7 cellular contexts compared by ENCODE assay signal in the genomic region with DNA sequence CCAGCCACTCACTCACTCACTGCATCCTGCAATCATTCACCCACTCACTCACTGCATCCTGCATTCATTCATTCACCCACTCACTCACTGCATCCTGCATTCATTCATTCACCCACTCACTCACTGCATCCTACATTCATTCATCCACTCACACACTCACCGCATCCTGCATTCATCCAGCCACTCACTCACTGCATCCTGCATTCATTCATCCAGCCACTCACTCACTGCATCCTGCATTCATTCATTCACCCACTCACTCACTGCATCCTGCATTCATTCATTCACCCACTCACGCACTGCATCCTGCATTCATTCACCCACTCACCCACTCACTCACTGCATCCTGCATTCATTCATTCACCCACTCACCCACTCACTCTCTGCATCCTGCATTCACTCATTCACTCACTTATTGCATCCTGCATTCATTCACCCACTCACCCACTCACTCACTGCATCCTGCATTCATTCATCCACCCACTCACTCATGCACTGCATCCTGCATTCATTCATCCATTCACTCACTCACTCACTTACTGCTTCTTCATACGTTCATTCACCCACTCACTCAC. TPM values are rescaled to one million over a fixed set of nuclear protein-coding genes. Genes with fewer than 3 reads are reported as not detected.
DNase-seq lines count a peak whose midpoint lies in the region; ATAC-seq and TF ChIP-seq lines count a peak whose summit lies in the region.
"Not testable (repeated sequence)": the region's sequence is repeated elsewhere in the genome, so short reads cannot be mapped to it uniquely, and the experiment has no call there.

No MANE protein-coding gene starts in this region.

- CTCF ChIA-PET in CD4-positive, alpha-beta T cell (lab: Charles Lee); HEK293 (lab: Yijun Ruan, JAX); OCI-LY7 (lab: Charles Lee; ENCODE audit: unreplicated experiment): not testable (repeated sequence)

- H3K36me3 Mint-ChIP-seq in CD4-positive, alpha-beta T cell (ENCODE audit: low read depth) = not testable (repeated sequence)

- H2AFZ ChIP-seq in OCI-LY7 (ENCODE audit: low read length) = peak overlapping the region; percentile 24; the same call in 1 of the 2 replicates

- not testable (repeated sequence) for H3K27ac Mint-ChIP-seq in CD4-positive, alpha-beta T cell

- intact Hi-C loops in CD4-positive, alpha-beta T cell (cut with DNase I, micrococcal nuclease) = loop anchor here (1.0 to 5.0 kb wide), 4 partner anchors 39 to 207 kb away; partner anchors contain the start of genes EIF3B (in 2 of the 2) and CHST12 (in 1 of the 2)
- intact Hi-C loops in OCI-LY7 (cut with micrococcal nuclease; ENCODE audit: unreplicated experiment) = loop anchor here (5.0 kb wide), 1 partner anchor 87 kb away; the partner anchor contains the start of gene CHST12
- intact Hi-C loops in colonic mucosa (cut with DNase I); left ventricle myocardium inferior (cut with micrococcal nuclease): not testable (repeated sequence)
- intact Hi-C loops in sigmoid colon (cut with DNase I) = loop anchor here (5.0 kb wide), 1 partner anchor 73 kb away; the partner anchor contains the start of genes MRM2 and NUDT1

- not testable (repeated sequence) for H4K20me1 ChIP-seq in OCI-LY7 (ENCODE audit: insufficient read depth, low read length)

- H3K27me3 ChIP-seq in CD4-positive, alpha-beta T cell (ENCODE audit: control insufficient read depth, insufficient read depth, low read length); colonic mucosa; left ventricle myocardium inferior (ENCODE audit: low read depth); mucosa of rectum (ENCODE audit: control insufficient read depth in 2 of 2, insufficient read depth in 2 of 2, low read length in 2 of 2); sigmoid colon: not testable (repeated sequence)

- H3K4me3 ChIP-seq in HEK293 (ENCODE audit: low read depth, low read length) (peak overlapping the region; percentile 23), OCI-LY7 (ENCODE audit: low read depth, low read length, poor library complexity, severe bottlenecking) (peak overlapping the region; percentile 97), colonic mucosa (peak overlapping the region; percentile 98), left ventricle myocardium inferior (peak overlapping the region; percentile 94), mucosa of rectum (ENCODE audit: low read length in 2 of 2) (peak overlapping the region; percentile 63 to 77), sigmoid colon (peak overlapping the region in 3 of 4 donors; percentile 82 to 97 (median 96))

- not testable (repeated sequence) for H3K4me1 ChIP-seq in HEK293 (ENCODE audit: control insufficient read depth, insufficient read depth, low read length); colonic mucosa; mucosa of rectum (ENCODE audit: control insufficient read depth in 2 of 2, insufficient read depth in 2 of 2, low read length in 2 of 2)
- H3K4me1 ChIP-seq in OCI-LY7 (ENCODE audit: insufficient read depth, low read length, poor library complexity, severe bottlenecking) (peaks cover 43% of the 10 kb centered on the region), left ventricle myocardium inferior (peaks cover 26% of the 10 kb centered on the region), sigmoid colon (peaks cover 0 to 12% (median 8%) of the 10 kb centered on the region in 4 donors)

- POLR2A ChIA-PET in CD4-positive, alpha-beta T cell (lab: Charles Lee); HEK293 (lab: Yijun Ruan, JAX); OCI-LY7 (lab: Charles Lee): not testable (repeated sequence)

- DNase-seq in CD4-positive, alpha-beta T cell; OCI-LY7 (ENCODE audit: low spot score); colonic mucosa; left ventricle myocardium inferior; sigmoid colon: not testable (repeated sequence)

- not testable (repeated sequence) for H3K9ac ChIP-seq in colonic mucosa (ENCODE audit: low read depth in 2 of 2, low read length in 2 of 2)
- H3K9ac ChIP-seq in mucosa of rectum (ENCODE audit: low read depth in 1 of 2, low read length in 2 of 2) = peak overlapping the region in 1 of 2 donors; percentile 5

- H3K36me3 ChIP-seq in HEK293 (ENCODE audit: control insufficient read depth in 2 of 2, insufficient read depth in 1 of 2, low read length in 2 of 2); OCI-LY7 (ENCODE audit: insufficient read depth, low read length); colonic mucosa; left ventricle myocardium inferior; mucosa of rectum (ENCODE audit: control insufficient read depth in 2 of 2, insufficient read depth in 2 of 2, low read length in 2 of 2); sigmoid colon: not testable (repeated sequence)

- not testable (repeated sequence) for H3K9me2 ChIP-seq in OCI-LY7 (ENCODE audit: insufficient read depth, low read length)

- H3K27me3 Mint-ChIP-seq in CD4-positive, alpha-beta T cell = not testable (repeated sequence)

- not testable (repeated sequence) for H3K4me1 Mint-ChIP-seq in CD4-positive, alpha-beta T cell (ENCODE audit: low read depth)

- BruUV-seq in OCI-LY7 (replicated peaks; lab: Mats Ljungman, UMichigan) = not testable (repeated sequence)

- H3K9me3 ChIP-seq in CD4-positive, alpha-beta T cell (ENCODE audit: control insufficient read depth, low read length); HEK293 (ENCODE audit: control insufficient read depth, insufficient read depth, low read depth, low read length); OCI-LY7 (ENCODE audit: low read length); colonic mucosa; left ventricle myocardium inferior (replicated peaks); mucosa of rectum (ENCODE audit: control insufficient read depth in 2 of 2, low read length in 2 of 2); sigmoid colon: not testable (repeated sequence)

- H3K9me3 Mint-ChIP-seq in CD4-positive, alpha-beta T cell = not testable (repeated sequence)

- H3K79me2 ChIP-seq in OCI-LY7 (ENCODE audit: insufficient read depth, low read depth, low read length) = peaks cover 31% of the 10 kb centered on the region; the same call in 1 of the 2 replicates

- not testable (repeated sequence) for TF ChIP-seq EP300 in sigmoid colon (IDR thresholded peaks at IDR 0.05)

- not testable (repeated sequence) for TF ChIP-seq CTCF in CD4-positive, alpha-beta T cell (IDR thresholded peaks at IDR 0.05); HEK293 (tag by site-specific recombination; IDR thresholded peaks at IDR 0.05); OCI-LY7 (conservative IDR thresholded peaks at IDR 0.05; ENCODE audit: low read length); colonic mucosa (IDR thresholded peaks at IDR 0.05); left ventricle myocardium inferior (IDR thresholded peaks at IDR 0.05; ENCODE audit: borderline replicate concordance); sigmoid colon (IDR thresholded peaks at IDR 0.05)

- ATAC-seq in CD4-positive, alpha-beta T cell (ENCODE audit: poor library complexity) = not testable (repeated sequence)

- H3K4me2 ChIP-seq in OCI-LY7 (ENCODE audit: low read length) = peak overlapping the region; percentile 51

- TF ChIP-seq POLR2A in sigmoid colon (IDR thresholded peaks at IDR 0.05) = not testable (repeated sequence)

- H3K4me3 Mint-ChIP-seq in CD4-positive, alpha-beta T cell = not testable (repeated sequence)

- H3K27ac ChIP-seq in CD4-positive, alpha-beta T cell (ENCODE audit: low read depth, low read length) = peak overlapping the region; percentile 13
- not testable (repeated sequence) for H3K27ac ChIP-seq in HEK293 (ENCODE audit: extremely low read depth, low read depth, low read length); OCI-LY7 (ENCODE audit: low read depth, low read length, poor library complexity, severe bottlenecking); left ventricle myocardium inferior (replicated peaks); sigmoid colon
- peak overlapping the region; percentile 9 for H3K27ac ChIP-seq in colonic mucosa
- H3K27ac ChIP-seq in mucosa of rectum (ENCODE audit: low read depth in 2 of 2, low read length in 2 of 2) = peak overlapping the region; percentile 67 to 83

- 62 to 81% methylated on average over 3 of the region's 3 CpGs for WGBS in sigmoid colon, 2 donors

TF ChIP-seq in HEK293, 187 proteins besides CTCF, POLR2A, EP300 and RAD21 (continues in another document):
- TF ChIP-seq ZNF24 (tag by site-specific recombination; IDR thresholded peaks at IDR 0.05) = peak; percentile 94
- peak; percentile 73; the same call in 1 of the 2 replicates for TF ChIP-seq PRDM1 (tag by site-specific recombination; IDR thresholded peaks at IDR 0.05)
- peak; percentile 67 for TF ChIP-seq ZFHX2 (tag by site-specific recombination; conservative IDR thresholded peaks at IDR 0.05)
- TF ChIP-seq ZNF366 (tag by site-specific recombination; conservative IDR thresholded peaks at IDR 0.05) = peak; percentile 76

RNA-seq across cellular contexts. Expression of gene SNX8, which starts 0.8 kb away (rescaled TPM):
- total RNA-seq in CD4-positive, alpha-beta T cell = 1 to 10 TPM; 4.2 to 4.5 TPM
- 4.3 and 12.1 TPM in 2 replicates for total RNA-seq in OCI-LY7 (2014; rRNA removed; shearing (Covaris generic))
- total RNA-seq in OCI-LY7 (2022) = 42.0 and 50.2 TPM in 2 replicates
- total RNA-seq in colonic mucosa = 10 to 100 TPM; 22.4 to 36.7 TPM
- total RNA-seq in left ventricle myocardium inferior = 16.8 TPM
- total RNA-seq in sigmoid colon = 10 to 100 TPM in 2 of 4 donors, 1 to 10 TPM in 2; 5.3 to 14.0 (median 8.5) TPM
- 10 to 100 TPM in 2 of 3 donors, 1 to 10 TPM in 1; 7.2 to 23.1 (median 10.2) TPM for polyA plus RNA-seq in sigmoid colon

RNA-seq across cellular contexts. Expression of gene EIF3B, which starts 39.6 kb away (rescaled TPM):
- 100 to 1,000 TPM; 166 to 167 TPM for total RNA-seq in CD4-positive, alpha-beta T cell
- 181 and 241 TPM in 2 replicates for total RNA-seq in OCI-LY7 (2014; rRNA removed; shearing (Covaris generic))
- 201 and 225 TPM in 2 replicates for total RNA-seq in OCI-LY7 (2022)
- 100 to 1,000 TPM in 1 of 2 donors, 10 to 100 TPM in 1; 94.4 to 180 TPM for total RNA-seq in colonic mucosa
- 68.9 TPM for total RNA-seq in left ventricle myocardium inferior
- total RNA-seq in sigmoid colon = 100 to 1,000 TPM in 2 of 4 donors, 10 to 100 TPM in 2; 89.2 to 125 (median 103) TPM
- 100 to 1,000 TPM in 1 of 3 donors, 10 to 100 TPM in 2; 37.9 to 107 (median 47.4) TPM for polyA plus RNA-seq in sigmoid colon

Comparison
In these comparisons a context has a peak if more than half of its experiments do, and no peak if none do; other contexts are left out.
1. H3K4me3 ChIP-seq: peak in every context shown above with its lines; median percentile 98 in colonic mucosa; 97 in OCI-LY7; 96 in sigmoid colon; 94 in left ventricle myocardium inferior; 70 in mucosa of rectum; 23 in HEK293.